ENCODE assay signal across 1 cellular context in genomic region chrX:37380256-37380655, GRCh38.
TF ChIP-seq lines count a peak whose summit lies in the region.

No MANE protein-coding gene starts in this region.

TF ChIP-seq in endothelial cell of umbilical vein, 7 proteins besides CTCF, POLR2A, EP300 and RAD21 (continued from another document):
- TF ChIP-seq MAX (IDR thresholded peaks at IDR 0.05; ENCODE audit: insufficient read depth, insufficient read length) (no peak), JUN (IDR thresholded peaks at IDR 0.05; ENCODE audit: borderline replicate concordance, insufficient read depth, insufficient read length, low read depth) (no peak), GATA2 (IDR thresholded peaks at IDR 0.05; ENCODE audit: insufficient read depth, insufficient read length, low read depth, low read length) (no peak), FOS (IDR thresholded peaks at IDR 0.05; ENCODE audit: borderline replicate concordance, insufficient read depth, low read length) (no peak), POLR2AphosphoS5 (IDR thresholded peaks at IDR 0.05; ENCODE audit: insufficient read depth, low read depth, low read length) (no peak), MYC (IDR thresholded peaks at IDR 0.05; ENCODE audit: low read depth, low read length) (no peak)
